ENCODE assay signal across 26 cellular contexts in genomic region chr6:150134280-150134920, GRCh38. TPM values are rescaled to one million over a fixed set of nuclear protein-coding genes. Genes with fewer than 3 reads are reported as not detected.
DNase-seq lines count a peak whose midpoint lies in the region; ATAC-seq, FAIRE-seq and TF ChIP-seq lines count a peak whose summit lies in the region.
"Had no signal": no experiment of that assay in that cellular context is flagged by ENCODE, and none has a peak within 500 bp of the region (broad histone marks: within the 10 kb centered on the region; RNA-seq: fewer than 3 reads in every experiment).

No MANE protein-coding gene starts in this region.

- no peak overlapping the region for H3K27ac Mint-ChIP-seq in naive thymus-derived CD4-positive, alpha-beta T cell
- H3K27ac Mint-ChIP-seq: activated CD4-positive, alpha-beta T cell treated with anti-CD3 and anti-CD28 coated beads, Interleukin-2, amount 10 ng/mL, durations not matched to agents 24 days and 14 days; activated T-cell treated with anti-CD3 and anti-CD28 coated beads, Interleukin-2, amount 50 U/mL, for 24 hours; CD4-positive, CD25-positive, alpha-beta regulatory T cell; neural progenitor cell; stimulated activated naive B cell treated with anti-CD40 and anti-IgM and Interleukin-4, amounts not matched to agents 10 μg/mL and 1 μg/mL and 100 μg/mL, for 72 hours had no signal

- no peaks in the 10 kb centered on the region for H3K27me3 ChIP-seq in small intestine (ENCODE audit: control insufficient read depth in 2 of 2, insufficient read depth in 2 of 2, low read length in 2 of 2)
- no peaks in the 10 kb centered on the region for H3K27me3 ChIP-seq in naive thymus-derived CD4-positive, alpha-beta T cell (ENCODE audit: control insufficient read depth in 2 of 2, insufficient read depth in 2 of 2, low read length in 2 of 2)

- CTCF ChIA-PET in HEK293T (lab: Yijun Ruan, JAX), result interaction anchor here (0.8 to 1.9 kb wide), 2 partner anchors 9 to 55 kb away, joined by 4 to 9 read pairs; no protein-coding TSS in a partner anchor
- CTCF ChIA-PET in naive thymus-derived CD4-positive, alpha-beta T cell (lab: Charles Lee), result no interaction called here

- H3K36me3 ChIP-seq in small intestine (ENCODE audit: control insufficient read depth in 2 of 2, insufficient read depth in 2 of 2, low read length in 2 of 2), result no peaks in the 10 kb centered on the region
- H3K36me3 ChIP-seq in naive thymus-derived CD4-positive, alpha-beta T cell (ENCODE audit: control insufficient read depth in 2 of 3, insufficient read depth in 3 of 3, low read length in 3 of 3), result no peaks in the 10 kb centered on the region
- H3K36me3 ChIP-seq: neural progenitor cell had no signal

- POLR2A ChIA-PET in HEK293T (lab: Yijun Ruan, JAX), result interaction anchor here (1.1 to 1.4 kb wide), 2 partner anchors 10 to 194 kb away, joined by 3 to 5 read pairs; partner anchors contain the start of gene PPP1R14C
- POLR2A ChIA-PET in naive thymus-derived CD4-positive, alpha-beta T cell (lab: Charles Lee), result no interaction called here

- H3K27me3 Mint-ChIP-seq in naive thymus-derived CD4-positive, alpha-beta T cell, result peaks cover 19 to 37% (median 24%) of the 10 kb centered on the region in 5 donors

- peaks cover 0 to 8% (median 0%) of the 10 kb centered on the region in 11 donors for H3K9me3 Mint-ChIP-seq in naive thymus-derived CD4-positive, alpha-beta T cell
- H3K9me3 Mint-ChIP-seq: neural progenitor cell had no signal

- intact Hi-C loops in naive thymus-derived CD4-positive, alpha-beta T cell (cut with micrococcal nuclease), result no loop called here

- no peak for FAIRE-seq in small intestine (lab: Jason Lieb, UNC)
- FAIRE-seq: D721Med, HepG2 had no signal

- ATAC-seq in GM18867 (IDR thresholded peaks at IDR 0.05; ENCODE audit: unreplicated experiment), result no peak
- ATAC-seq in naive thymus-derived CD4-positive, alpha-beta T cell, result no peak
- ATAC-seq: HepG2; PC-3; Right ventricle myocardium inferior; sciatic nerve; stimulated activated naive B cell treated with anti-CD40 and anti-IgM and Interleukin-4, amounts not matched to agents 10 μg/mL and 1 μg/mL and 100 μg/mL, for 72 hours had no signal

- DNase-seq in HEK293T (ENCODE audit: extremely low spot score) (no peak), NCI-H2227 treated with DMSO at 0.1 percent for 48 hours (lab: John Stamatoyannopoulos, UW) (peak; percentile 13), epithelial cell of esophagus (ENCODE audit: low read depth) (peak; percentile 55), small intestine (peak; percentile 87), iPS-NIHi7 (ENCODE audit: extremely low spot score) (no peak)
- no peak for DNase-seq in activated CD8-positive, alpha-beta memory T cell treated with anti-CD3 and anti-CD28 coated beads, Interleukin-2, amount 50 U/mL, for 4 hours
- DNase-seq in naive thymus-derived CD4-positive, alpha-beta T cell, result no peak
- DNase-seq: activated CD4-positive, alpha-beta T cell treated with anti-CD3 and anti-CD28 coated beads, Interleukin-2, amount 10 ng/mL, durations not matched to agents 24 days and 14 days; activated gamma-delta T cell treated with Interleukin-2 at 50 U/mL for 16 hours; activated T-cell treated with anti-CD3 and anti-CD28 coated beads, Interleukin-2, amount 50 U/mL, for 24 hours; CD4-positive, CD25-positive, alpha-beta regulatory T cell; effector CD4-positive, alpha-beta T cell; Kasumi-1; MV-4-11; NCI-H2029; NCI-H510A; PC-3; posterior cingulate gyrus; stimulated activated naive B cell treated with anti-CD40 and anti-IgM and Interleukin-4, amounts not matched to agents 10 μg/mL and 1 μg/mL and 100 μg/mL, for 72 hours had no signal

- no peak overlapping the region for H3K4me3 ChIP-seq in epithelial cell of esophagus (ENCODE audit: low read length)
- no peak overlapping the region for H3K4me3 ChIP-seq in small intestine (ENCODE audit: low read depth in 1 of 2, low read length in 2 of 2)
- H3K4me3 ChIP-seq in naive thymus-derived CD4-positive, alpha-beta T cell (ENCODE audit: low read length), result no peak overlapping the region
- H3K4me3 ChIP-seq: neural progenitor cell had no signal

- peaks cover 0 to 5% (median 0%) of the 10 kb centered on the region in 5 donors for H3K36me3 Mint-ChIP-seq in naive thymus-derived CD4-positive, alpha-beta T cell
- H3K36me3 Mint-ChIP-seq: CD4-positive, CD25-positive, alpha-beta regulatory T cell; neural progenitor cell had no signal

- no peak for TF ChIP-seq CTCF in epithelial cell of esophagus (IDR thresholded peaks at IDR 0.05; ENCODE audit: insufficient read depth, low read depth, low read length, missing control alignments)

- H3K4me3 Mint-ChIP-seq in naive thymus-derived CD4-positive, alpha-beta T cell, result no peak overlapping the region
- H3K4me3 Mint-ChIP-seq: activated CD4-positive, alpha-beta T cell treated with anti-CD3 and anti-CD28 coated beads, Interleukin-2, amount 10 ng/mL, durations not matched to agents 24 days and 14 days; activated T-cell treated with anti-CD3 and anti-CD28 coated beads, Interleukin-2, amount 50 U/mL, for 24 hours; CD4-positive, CD25-positive, alpha-beta regulatory T cell; neural progenitor cell; stimulated activated naive B cell treated with anti-CD40 and anti-IgM and Interleukin-4, amounts not matched to agents 10 μg/mL and 1 μg/mL and 100 μg/mL, for 72 hours had no signal

- H3K4me1 Mint-ChIP-seq in naive thymus-derived CD4-positive, alpha-beta T cell, result no peaks in the 10 kb centered on the region
- H3K4me1 Mint-ChIP-seq: activated CD4-positive, alpha-beta T cell treated with anti-CD3 and anti-CD28 coated beads, Interleukin-2, amount 10 ng/mL, durations not matched to agents 24 days and 14 days; CD4-positive, CD25-positive, alpha-beta regulatory T cell; neural progenitor cell; stimulated activated naive B cell treated with anti-CD40 and anti-IgM and Interleukin-4, amounts not matched to agents 10 μg/mL and 1 μg/mL and 100 μg/mL, for 72 hours had no signal

- peak overlapping the region in 1 of 2 donors; percentile 83 for H3K27ac ChIP-seq in small intestine (ENCODE audit: low read depth in 1 of 2, low read length in 1 of 2)
- H3K27ac ChIP-seq in naive thymus-derived CD4-positive, alpha-beta T cell (ENCODE audit: low read depth, low read length), result no peak overlapping the region
- H3K27ac ChIP-seq: epithelial cell of prostate, neural progenitor cell had no signal

- 20 to 62% (median 27%) methylated on average over 7 of the region's 7 CpGs for WGBS in small intestine, 3 donors

- no peaks in the 10 kb centered on the region for H3K9me3 ChIP-seq in small intestine (ENCODE audit: control insufficient read depth, low read depth)
- H3K9me3 ChIP-seq in naive thymus-derived CD4-positive, alpha-beta T cell (ENCODE audit: control insufficient read depth in 2 of 3, low read length in 3 of 3), result no peaks in the 10 kb centered on the region

- H3K4me1 ChIP-seq in small intestine (ENCODE audit: control insufficient read depth in 2 of 2, insufficient read depth in 1 of 2, low read depth in 1 of 2, low read length in 1 of 2), result peaks cover 2 to 3% of the 10 kb centered on the region in 2 donors
- no peaks in the 10 kb centered on the region for H3K4me1 ChIP-seq in naive thymus-derived CD4-positive, alpha-beta T cell (ENCODE audit: control insufficient read depth in 2 of 2, insufficient read depth in 2 of 2, low read length in 2 of 2)
- H3K4me1 ChIP-seq: neural progenitor cell had no signal

TF ChIP-seq in HEK293T, 16 proteins besides CTCF, POLR2A, EP300 and RAD21:
- TF ChIP-seq ZNF384 (IDR thresholded peaks at IDR 0.05) (no peak), SUZ12 (IDR thresholded peaks at IDR 0.05) (no peak), HDGF (IDR thresholded peaks at IDR 0.05; ENCODE audit: borderline replicate concordance) (no peak), BHLHE40 (IDR thresholded peaks at IDR 0.05; ENCODE audit: borderline replicate concordance) (no peak), FOXM1 (IDR thresholded peaks at IDR 0.05; ENCODE audit: borderline replicate concordance) (no peak), CTBP1 (IDR thresholded peaks at IDR 0.05; ENCODE audit: borderline replicate concordance) (no peak), FOXK2 (IDR thresholded peaks at IDR 0.05) (no peak), LEF1 (IDR thresholded peaks at IDR 0.05; ENCODE audit: borderline replicate concordance) (no peak), ELF4 (IDR thresholded peaks at IDR 0.05) (no peak), FOXA1 (IDR thresholded peaks at IDR 0.05) (no peak), TARDBP (IDR thresholded peaks at IDR 0.05) (no peak), NFRKB (IDR thresholded peaks at IDR 0.05) (no peak), SP1 (IDR thresholded peaks at IDR 0.05) (no peak), L3MBTL2 (conservative IDR thresholded peaks at IDR 0.05) (peak; percentile 78)
- TF ChIP-seq, protein P1, sequence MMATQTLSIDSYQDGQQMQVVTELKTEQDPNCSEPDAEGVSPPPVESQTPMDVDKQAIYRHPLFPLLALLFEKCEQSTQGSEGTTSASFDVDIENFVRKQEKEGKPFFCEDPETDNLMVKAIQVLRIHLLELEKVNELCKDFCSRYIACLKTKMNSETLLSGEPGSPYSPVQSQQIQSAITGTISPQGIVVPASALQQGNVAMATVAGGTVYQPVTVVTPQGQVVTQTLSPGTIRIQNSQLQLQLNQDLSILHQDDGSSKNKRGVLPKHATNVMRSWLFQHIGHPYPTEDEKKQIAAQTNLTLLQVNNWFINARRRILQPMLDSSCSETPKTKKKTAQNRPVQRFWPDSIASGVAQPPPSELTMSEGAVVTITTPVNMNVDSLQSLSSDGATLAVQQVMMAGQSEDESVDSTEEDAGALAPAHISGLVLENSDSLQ (IDR thresholded peaks at IDR 0.05), result peak; percentile 49

RNA-seq across cellular contexts. Expression of gene PPP1R14C, which starts 8.4 kb away (rescaled TPM):
- 10 to 100 TPM; 10.7 to 14.3 (median 12.2) TPM for polyA plus RNA-seq in small intestine
- not detected for total RNA-seq in naive thymus-derived CD4-positive, alpha-beta T cell
- polyA plus RNA-seq in naive thymus-derived CD4-positive, alpha-beta T cell, result not detected
- total RNA-seq: CD4-positive, CD25-positive, alpha-beta regulatory T cell; HepG2 had no signal
- polyA plus RNA-seq: CD4-positive, CD25-positive, alpha-beta regulatory T cell; HepG2 had no signal

Comparison
In these comparisons a context has a peak if more than half of its experiments do, and no peak if none do; other contexts are left out.
1. DNase-seq: peak in NCI-H2227 treated with DMSO at 0.1 percent for 48 hours (single experiment), epithelial cell of esophagus (single experiment) and small intestine (single experiment); none in HEK293T (single experiment), iPS-NIHi7 (single experiment), activated CD8-positive, alpha-beta memory T cell treated with anti-CD3 and anti-CD28 coated beads, Interleukin-2, amount 50 U/mL, for 4 hours (single experiment) and naive thymus-derived CD4-positive, alpha-beta T cell (0 of 9).
2. RNA of gene PPP1R14C, which starts 8.4 kb away (polyA plus RNA-seq): 10.7 to 14.3 TPM in small intestine; not detected in naive thymus-derived CD4-positive, alpha-beta T cell; every median in the first group is over 10 times any median in the second.